In the genomic region with DNA sequence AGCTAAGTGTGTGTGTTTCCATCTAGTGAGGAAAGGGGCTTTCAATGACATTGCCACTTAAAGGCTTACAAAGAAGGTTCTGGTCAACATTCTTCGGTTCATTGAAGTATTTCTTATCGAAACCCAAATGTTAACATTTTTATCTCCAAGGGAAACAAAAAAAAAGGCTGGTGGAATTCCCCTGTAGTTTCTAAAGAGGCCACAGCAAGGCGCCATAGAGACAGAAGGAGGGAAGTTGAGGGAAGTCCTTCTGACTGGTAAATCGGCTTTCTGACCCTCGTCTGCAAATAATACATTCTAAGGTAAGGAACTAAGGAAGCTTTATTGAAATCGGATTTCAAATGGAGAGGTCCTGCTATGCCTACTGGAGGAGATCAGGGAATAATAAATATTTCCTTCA, we compare ENCODE assay signal across 12 cellular contexts. TPM values are rescaled to one million over a fixed set of nuclear protein-coding genes. Genes with fewer than 3 reads are reported as not detected.
DNase-seq lines count a peak whose midpoint lies in the region; ATAC-seq and TF ChIP-seq lines count a peak whose summit lies in the region.
"Had no signal": no experiment of that assay in that cellular context is flagged by ENCODE, and none has a peak within 500 bp of the region (broad histone marks: within the 10 kb centered on the region; RNA-seq: fewer than 3 reads in every experiment).

No MANE protein-coding gene starts in this region.

- intact Hi-C loops in activated CD4-positive, alpha-beta T cell treated with anti-CD3 and anti-CD28 coated beads for 36 hours (cut with DNase I, micrococcal nuclease): no loop called here

- peaks cover 19% of the 10 kb centered on the region for H3K9me3 Mint-ChIP-seq in activated CD4-positive, alpha-beta T cell treated with anti-CD3 and anti-CD28 coated beads for 36 hours (ENCODE audit: low read depth)
- peaks cover 16% of the 10 kb centered on the region for H3K9me3 Mint-ChIP-seq in activated CD4-positive, alpha-beta T cell treated with anti-CD3 and anti-CD28 coated beads, Interleukin-2, amount 10 ng/mL, durations not matched to agents 7 days and 5 days
- H3K9me3 Mint-ChIP-seq in progenitor cell of endocrine pancreas (ENCODE audit: low read depth): peaks cover 10% of the 10 kb centered on the region

- H3K27me3 ChIP-seq in MG63: no peaks in the 10 kb centered on the region

- peaks cover 8% of the 10 kb centered on the region for H3K36me3 Mint-ChIP-seq in activated CD4-positive, alpha-beta T cell treated with anti-CD3 and anti-CD28 coated beads for 36 hours (ENCODE audit: low read depth)
- no peaks in the 10 kb centered on the region for H3K36me3 Mint-ChIP-seq in activated CD4-positive, alpha-beta T cell treated with anti-CD3 and anti-CD28 coated beads, Interleukin-2, amount 10 ng/mL, durations not matched to agents 7 days and 5 days (ENCODE audit: low read depth)
- peaks cover 8% of the 10 kb centered on the region for H3K36me3 Mint-ChIP-seq in progenitor cell of endocrine pancreas (ENCODE audit: insufficient read depth)

- H3K27ac Mint-ChIP-seq in activated CD4-positive, alpha-beta T cell treated with anti-CD3 and anti-CD28 coated beads for 36 hours: no peak overlapping the region
- no peak overlapping the region for H3K27ac Mint-ChIP-seq in activated CD4-positive, alpha-beta T cell treated with anti-CD3 and anti-CD28 coated beads, Interleukin-2, amount 10 ng/mL, durations not matched to agents 7 days and 5 days
- H3K27ac Mint-ChIP-seq in progenitor cell of endocrine pancreas: no peak overlapping the region
- H3K27ac Mint-ChIP-seq: stimulated activated naive B cell treated with anti-CD40 and anti-IgM and Interleukin-4, amounts not matched to agents 10 μg/mL and 1 μg/mL and 100 μg/mL, for 72 hours had no signal

- peak; percentile 9 for DNase-seq in activated CD4-positive, alpha-beta T cell treated with anti-CD3 and anti-CD28 coated beads for 36 hours
- no peak for DNase-seq in activated CD4-positive, alpha-beta T cell treated with anti-CD3 and anti-CD28 coated beads, Interleukin-2, amount 10 ng/mL, durations not matched to agents 7 days and 5 days
- DNase-seq in MG63 (peak; percentile 5), choroid plexus epithelial cell (ENCODE audit: low read depth) (no peak), progenitor cell of endocrine pancreas (ENCODE audit: low spot score, unreplicated experiment) (no peak), cerebellar nuclear complex (lab: John Stamatoyannopoulos, UW) (no peak), Ammon's horn (ENCODE audit: low spot score) (no peak)
- DNase-seq: esophagus squamous epithelium; islet precursor cell; NK-92 treated with Interleukin-12 subunit alpha and Interleukin-12 subunit beta, amount 100 ng/mL, for 24 hours; stimulated activated naive B cell treated with anti-CD40 and anti-IgM and Interleukin-4, amounts not matched to agents 10 μg/mL and 1 μg/mL and 100 μg/mL, for 72 hours had no signal

- H3K9me3 ChIP-seq in MG63: no peaks in the 10 kb centered on the region

- CTCF ChIA-PET in activated CD4-positive, alpha-beta T cell treated with anti-CD3 and anti-CD28 coated beads for 36 hours (lab: Charles Lee): no interaction called here
- CTCF ChIA-PET in activated CD4-positive, alpha-beta T cell treated with anti-CD3 and anti-CD28 coated beads, Interleukin-2, amount 10 ng/mL, durations not matched to agents 7 days and 5 days (lab: Charles Lee): no interaction called here

- H3K4me1 Mint-ChIP-seq in activated CD4-positive, alpha-beta T cell treated with anti-CD3 and anti-CD28 coated beads for 36 hours: no peaks in the 10 kb centered on the region
- no peaks in the 10 kb centered on the region for H3K4me1 Mint-ChIP-seq in activated CD4-positive, alpha-beta T cell treated with anti-CD3 and anti-CD28 coated beads, Interleukin-2, amount 10 ng/mL, durations not matched to agents 7 days and 5 days
- peaks cover 9% of the 10 kb centered on the region for H3K4me1 Mint-ChIP-seq in progenitor cell of endocrine pancreas (ENCODE audit: low read depth)
- H3K4me1 Mint-ChIP-seq: stimulated activated naive B cell treated with anti-CD40 and anti-IgM and Interleukin-4, amounts not matched to agents 10 μg/mL and 1 μg/mL and 100 μg/mL, for 72 hours had no signal

- no peak overlapping the region for H3K4me3 ChIP-seq in MG63
- no peak overlapping the region for H3K4me3 ChIP-seq in choroid plexus epithelial cell (ENCODE audit: low read depth, low read length)
- H3K4me3 ChIP-seq: esophagus squamous epithelium had no signal

- TF ChIP-seq CTCF in choroid plexus epithelial cell (conservative IDR thresholded peaks at IDR 0.05; ENCODE audit: low read depth, low read length): peak; percentile 18
- TF ChIP-seq CTCF in progenitor cell of endocrine pancreas (IDR thresholded peaks at IDR 0.05; ENCODE audit: unreplicated experiment): peak; percentile 44

- no peaks in the 10 kb centered on the region for H3K36me3 ChIP-seq in MG63
- H3K36me3 ChIP-seq: esophagus squamous epithelium had no signal

- no peak overlapping the region for H3K4me3 Mint-ChIP-seq in activated CD4-positive, alpha-beta T cell treated with anti-CD3 and anti-CD28 coated beads for 36 hours
- no peak overlapping the region for H3K4me3 Mint-ChIP-seq in activated CD4-positive, alpha-beta T cell treated with anti-CD3 and anti-CD28 coated beads, Interleukin-2, amount 10 ng/mL, durations not matched to agents 7 days and 5 days
- H3K4me3 Mint-ChIP-seq in progenitor cell of endocrine pancreas (ENCODE audit: low read depth): no peak overlapping the region
- H3K4me3 Mint-ChIP-seq: stimulated activated naive B cell treated with anti-CD40 and anti-IgM and Interleukin-4, amounts not matched to agents 10 μg/mL and 1 μg/mL and 100 μg/mL, for 72 hours had no signal

- no peak for ATAC-seq in activated CD4-positive, alpha-beta T cell treated with anti-CD3 and anti-CD28 coated beads for 36 hours
- ATAC-seq in HG03354 (IDR thresholded peaks at IDR 0.05; ENCODE audit: poor library complexity, severe bottlenecking, unreplicated experiment): no peak
- ATAC-seq: stimulated activated naive B cell treated with anti-CD40 and anti-IgM and Interleukin-4, amounts not matched to agents 10 μg/mL and 1 μg/mL and 100 μg/mL, for 72 hours had no signal

- H3K27me3 Mint-ChIP-seq in activated CD4-positive, alpha-beta T cell treated with anti-CD3 and anti-CD28 coated beads for 36 hours: peaks cover 13% of the 10 kb centered on the region
- H3K27me3 Mint-ChIP-seq in activated CD4-positive, alpha-beta T cell treated with anti-CD3 and anti-CD28 coated beads, Interleukin-2, amount 10 ng/mL, durations not matched to agents 7 days and 5 days: peaks cover 4% of the 10 kb centered on the region
- H3K27me3 Mint-ChIP-seq in progenitor cell of endocrine pancreas: peaks cover 25% of the 10 kb centered on the region

- POLR2A ChIA-PET in activated CD4-positive, alpha-beta T cell treated with anti-CD3 and anti-CD28 coated beads for 36 hours (lab: Charles Lee): no interaction called here
- POLR2A ChIA-PET in activated CD4-positive, alpha-beta T cell treated with anti-CD3 and anti-CD28 coated beads, Interleukin-2, amount 10 ng/mL, durations not matched to agents 7 days and 5 days (lab: Charles Lee): no interaction called here

RNA-seq across cellular contexts. Expression of gene ZFP42, which starts 1.7 kb away (rescaled TPM):
- not detected for total RNA-seq in activated CD4-positive, alpha-beta T cell treated with anti-CD3 and anti-CD28 coated beads for 36 hours
- total RNA-seq in activated CD4-positive, alpha-beta T cell treated with anti-CD3 and anti-CD28 coated beads, Interleukin-2, amount 10 ng/mL, durations not matched to agents 7 days and 5 days: not detected
- total RNA-seq in MG63 (2014; rRNA removed; shearing (Covaris generic); ENCODE audit: low replicate concordance): not detected in 2 replicates
- 3.9 and 5.5 TPM in 2 replicates for total RNA-seq in progenitor cell of endocrine pancreas
- total RNA-seq: esophagus squamous epithelium had no signal

Comparison
In these comparisons a context has a peak if more than half of its experiments do, and no peak if none do; other contexts are left out.
1. DNase-seq: peak in activated CD4-positive, alpha-beta T cell treated with anti-CD3 and anti-CD28 coated beads for 36 hours (single experiment) and MG63 (single experiment); none in activated CD4-positive, alpha-beta T cell treated with anti-CD3 and anti-CD28 coated beads, Interleukin-2, amount 10 ng/mL, durations not matched to agents 7 days and 5 days (single experiment), choroid plexus epithelial cell (single experiment), progenitor cell of endocrine pancreas (single experiment), cerebellar nuclear complex (0 of 2) and Ammon's horn (single experiment).